ENCODE assay signal across 1 cellular context in the genomic region with DNA sequence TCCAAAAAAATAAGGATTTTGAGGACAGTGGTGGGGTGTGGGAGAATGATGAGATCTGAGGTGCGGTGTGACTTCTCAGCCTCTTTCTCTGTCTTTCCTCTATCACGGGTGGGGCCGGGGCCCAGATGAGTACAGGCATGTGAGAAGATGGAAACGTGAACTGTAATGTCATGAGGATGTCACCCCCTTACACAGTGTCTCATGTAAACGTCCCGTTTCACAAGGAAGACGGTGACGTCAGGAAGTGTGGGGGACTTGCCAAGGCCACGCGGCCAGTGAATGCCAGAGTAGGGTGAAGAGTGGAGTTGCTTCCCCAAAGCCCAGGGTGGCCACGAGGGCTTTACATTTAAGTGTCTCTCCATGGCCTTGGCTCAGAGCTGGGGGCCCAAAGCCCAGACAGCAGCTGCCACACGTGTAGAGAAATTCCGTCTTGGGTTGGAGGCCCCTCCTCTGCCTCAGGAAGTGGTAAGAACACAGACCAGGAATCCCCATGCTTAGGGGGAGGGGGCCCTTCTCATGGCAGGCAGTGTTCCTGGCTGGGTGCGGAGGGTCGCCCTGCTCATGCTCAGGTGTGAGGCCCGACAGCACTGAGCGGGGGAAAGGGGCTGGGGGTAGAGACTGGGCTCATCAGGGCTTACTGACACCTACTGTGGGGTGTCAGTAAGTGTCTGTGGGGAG.
TF ChIP-seq lines count a peak whose summit lies in the region.

No MANE protein-coding gene starts in this region.

TF ChIP-seq in K562, 482 proteins besides CTCF, POLR2A, EP300 and RAD21 (continued from another document):
- TF ChIP-seq MCM5 (IDR thresholded peaks at IDR 0.05; ENCODE audit: low read depth) (no peak), JUN (IDR thresholded peaks at IDR 0.05; ENCODE audit: borderline replicate concordance, low read depth, low read length) (no peak), JUN (CRISPR knock-in tag; IDR thresholded peaks at IDR 0.05; ENCODE audit: borderline replicate concordance) (no peak), ZNF778 (CRISPR knock-in tag; IDR thresholded peaks at IDR 0.05) (no peak), CBX5 (IDR thresholded peaks at IDR 0.05; ENCODE audit: borderline replicate concordance, low read depth) (no peak), ZNF75A (CRISPR knock-in tag; IDR thresholded peaks at IDR 0.05) (no peak), FOXK1 (CRISPR knock-in tag; IDR thresholded peaks at IDR 0.05; ENCODE audit: borderline replicate concordance) (no peak), HMG20B (CRISPR knock-in tag; IDR thresholded peaks at IDR 0.05) (no peak), ZNF668 (CRISPR knock-in tag; IDR thresholded peaks at IDR 0.05) (no peak), MCM2 (IDR thresholded peaks at IDR 0.05; ENCODE audit: low read depth) (no peak), ELF1 (tag; IDR thresholded peaks at IDR 0.05) (no peak), ZC3H4 (CRISPR knock-in tag; IDR thresholded peaks at IDR 0.05; ENCODE audit: borderline replicate concordance) (no peak), MTA2 (IDR thresholded peaks at IDR 0.05; ENCODE audit: low read depth) (no peak), ZNF253 (CRISPR knock-in tag; conservative IDR thresholded peaks at IDR 0.05) (no peak), RBM15 (IDR thresholded peaks at IDR 0.05; ENCODE audit: insufficient read depth, low read length) (no peak), CREM (IDR thresholded peaks at IDR 0.05; ENCODE audit: low read depth) (0 out of 2 replicates have a peak, but pooled peaks have one; percentile 30)
- TF ChIP-seq, protein P1, sequence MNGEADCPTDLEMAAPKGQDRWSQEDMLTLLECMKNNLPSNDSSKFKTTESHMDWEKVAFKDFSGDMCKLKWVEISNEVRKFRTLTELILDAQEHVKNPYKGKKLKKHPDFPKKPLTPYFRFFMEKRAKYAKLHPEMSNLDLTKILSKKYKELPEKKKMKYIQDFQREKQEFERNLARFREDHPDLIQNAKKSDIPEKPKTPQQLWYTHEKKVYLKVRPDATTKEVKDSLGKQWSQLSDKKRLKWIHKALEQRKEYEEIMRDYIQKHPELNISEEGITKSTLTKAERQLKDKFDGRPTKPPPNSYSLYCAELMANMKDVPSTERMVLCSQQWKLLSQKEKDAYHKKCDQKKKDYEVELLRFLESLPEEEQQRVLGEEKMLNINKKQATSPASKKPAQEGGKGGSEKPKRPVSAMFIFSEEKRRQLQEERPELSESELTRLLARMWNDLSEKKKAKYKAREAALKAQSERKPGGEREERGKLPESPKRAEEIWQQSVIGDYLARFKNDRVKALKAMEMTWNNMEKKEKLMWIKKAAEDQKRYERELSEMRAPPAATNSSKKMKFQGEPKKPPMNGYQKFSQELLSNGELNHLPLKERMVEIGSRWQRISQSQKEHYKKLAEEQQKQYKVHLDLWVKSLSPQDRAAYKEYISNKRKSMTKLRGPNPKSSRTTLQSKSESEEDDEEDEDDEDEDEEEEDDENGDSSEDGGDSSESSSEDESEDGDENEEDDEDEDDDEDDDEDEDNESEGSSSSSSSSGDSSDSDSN (IDR thresholded peaks at IDR 0.05; ENCODE audit: borderline replicate concordance in 1 of 2, low read depth in 2 of 2, low read length in 2 of 2) = no peak
- TF ChIP-seq, protein P2, sequence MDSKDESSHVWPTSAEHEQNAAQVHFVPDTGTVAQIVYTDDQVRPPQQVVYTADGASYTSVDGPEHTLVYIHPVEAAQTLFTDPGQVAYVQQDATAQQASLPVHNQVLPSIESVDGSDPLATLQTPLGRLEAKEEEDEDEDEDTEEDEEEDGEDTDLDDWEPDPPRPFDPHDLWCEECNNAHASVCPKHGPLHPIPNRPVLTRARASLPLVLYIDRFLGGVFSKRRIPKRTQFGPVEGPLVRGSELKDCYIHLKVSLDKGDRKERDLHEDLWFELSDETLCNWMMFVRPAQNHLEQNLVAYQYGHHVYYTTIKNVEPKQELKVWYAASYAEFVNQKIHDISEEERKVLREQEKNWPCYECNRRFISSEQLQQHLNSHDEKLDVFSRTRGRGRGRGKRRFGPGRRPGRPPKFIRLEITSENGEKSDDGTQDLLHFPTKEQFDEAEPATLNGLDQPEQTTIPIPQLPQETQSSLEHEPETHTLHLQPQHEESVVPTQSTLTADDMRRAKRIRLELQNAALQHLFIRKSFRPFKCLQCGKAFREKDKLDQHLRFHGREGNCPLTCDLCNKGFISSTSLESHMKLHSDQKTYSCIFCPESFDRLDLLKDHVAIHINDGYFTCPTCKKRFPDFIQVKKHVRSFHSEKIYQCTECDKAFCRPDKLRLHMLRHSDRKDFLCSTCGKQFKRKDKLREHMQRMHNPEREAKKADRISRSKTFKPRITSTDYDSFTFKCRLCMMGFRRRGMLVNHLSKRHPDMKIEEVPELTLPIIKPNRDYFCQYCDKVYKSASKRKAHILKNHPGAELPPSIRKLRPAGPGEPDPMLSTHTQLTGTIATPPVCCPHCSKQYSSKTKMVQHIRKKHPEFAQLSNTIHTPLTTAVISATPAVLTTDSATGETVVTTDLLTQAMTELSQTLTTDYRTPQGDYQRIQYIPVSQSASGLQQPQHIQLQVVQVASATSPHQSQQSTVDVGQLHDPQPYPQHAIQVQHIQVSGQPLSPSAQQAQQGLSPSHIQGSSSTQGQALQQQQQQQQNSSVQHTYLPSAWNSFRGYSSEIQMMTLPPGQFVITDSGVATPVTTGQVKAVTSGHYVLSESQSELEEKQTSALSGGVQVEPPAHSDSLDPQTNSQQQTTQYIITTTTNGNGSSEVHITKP (IDR thresholded peaks at IDR 0.05; ENCODE audit: partially characterized antibody) = peak; percentile 23
- TF ChIP-seq, protein P3, sequence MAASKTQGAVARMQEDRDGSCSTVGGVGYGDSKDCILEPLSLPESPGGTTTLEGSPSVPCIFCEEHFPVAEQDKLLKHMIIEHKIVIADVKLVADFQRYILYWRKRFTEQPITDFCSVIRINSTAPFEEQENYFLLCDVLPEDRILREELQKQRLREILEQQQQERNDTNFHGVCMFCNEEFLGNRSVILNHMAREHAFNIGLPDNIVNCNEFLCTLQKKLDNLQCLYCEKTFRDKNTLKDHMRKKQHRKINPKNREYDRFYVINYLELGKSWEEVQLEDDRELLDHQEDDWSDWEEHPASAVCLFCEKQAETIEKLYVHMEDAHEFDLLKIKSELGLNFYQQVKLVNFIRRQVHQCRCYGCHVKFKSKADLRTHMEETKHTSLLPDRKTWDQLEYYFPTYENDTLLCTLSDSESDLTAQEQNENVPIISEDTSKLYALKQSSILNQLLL (CRISPR knock-in tag; IDR thresholded peaks at IDR 0.05; ENCODE audit: borderline replicate concordance) = no peak
- TF ChIP-seq, protein P4, sequence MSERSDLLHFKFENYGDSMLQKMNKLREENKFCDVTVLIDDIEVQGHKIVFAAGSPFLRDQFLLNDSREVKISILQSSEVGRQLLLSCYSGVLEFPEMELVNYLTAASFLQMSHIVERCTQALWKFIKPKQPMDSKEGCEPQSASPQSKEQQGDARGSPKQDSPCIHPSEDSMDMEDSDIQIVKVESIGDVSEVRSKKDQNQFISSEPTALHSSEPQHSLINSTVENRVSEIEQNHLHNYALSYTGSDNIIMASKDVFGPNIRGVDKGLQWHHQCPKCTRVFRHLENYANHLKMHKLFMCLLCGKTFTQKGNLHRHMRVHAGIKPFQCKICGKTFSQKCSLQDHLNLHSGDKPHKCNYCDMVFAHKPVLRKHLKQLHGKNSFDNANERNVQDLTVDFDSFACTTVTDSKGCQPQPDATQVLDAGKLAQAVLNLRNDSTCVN (CRISPR knock-in tag; IDR thresholded peaks at IDR 0.05) = no peak
- TF ChIP-seq, protein P5, sequence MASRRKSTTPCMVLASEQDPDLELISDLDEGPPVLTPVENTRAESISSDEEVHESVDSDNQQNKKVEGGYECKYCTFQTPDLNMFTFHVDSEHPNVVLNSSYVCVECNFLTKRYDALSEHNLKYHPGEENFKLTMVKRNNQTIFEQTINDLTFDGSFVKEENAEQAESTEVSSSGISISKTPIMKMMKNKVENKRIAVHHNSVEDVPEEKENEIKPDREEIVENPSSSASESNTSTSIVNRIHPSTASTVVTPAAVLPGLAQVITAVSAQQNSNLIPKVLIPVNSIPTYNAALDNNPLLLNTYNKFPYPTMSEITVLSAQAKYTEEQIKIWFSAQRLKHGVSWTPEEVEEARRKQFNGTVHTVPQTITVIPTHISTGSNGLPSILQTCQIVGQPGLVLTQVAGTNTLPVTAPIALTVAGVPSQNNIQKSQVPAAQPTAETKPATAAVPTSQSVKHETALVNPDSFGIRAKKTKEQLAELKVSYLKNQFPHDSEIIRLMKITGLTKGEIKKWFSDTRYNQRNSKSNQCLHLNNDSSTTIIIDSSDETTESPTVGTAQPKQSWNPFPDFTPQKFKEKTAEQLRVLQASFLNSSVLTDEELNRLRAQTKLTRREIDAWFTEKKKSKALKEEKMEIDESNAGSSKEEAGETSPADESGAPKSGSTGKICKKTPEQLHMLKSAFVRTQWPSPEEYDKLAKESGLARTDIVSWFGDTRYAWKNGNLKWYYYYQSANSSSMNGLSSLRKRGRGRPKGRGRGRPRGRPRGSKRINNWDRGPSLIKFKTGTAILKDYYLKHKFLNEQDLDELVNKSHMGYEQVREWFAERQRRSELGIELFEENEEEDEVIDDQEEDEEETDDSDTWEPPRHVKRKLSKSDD (conservative IDR thresholded peaks at IDR 0.05; ENCODE audit: low read length) = no peak
- TF ChIP-seq, protein P6, sequence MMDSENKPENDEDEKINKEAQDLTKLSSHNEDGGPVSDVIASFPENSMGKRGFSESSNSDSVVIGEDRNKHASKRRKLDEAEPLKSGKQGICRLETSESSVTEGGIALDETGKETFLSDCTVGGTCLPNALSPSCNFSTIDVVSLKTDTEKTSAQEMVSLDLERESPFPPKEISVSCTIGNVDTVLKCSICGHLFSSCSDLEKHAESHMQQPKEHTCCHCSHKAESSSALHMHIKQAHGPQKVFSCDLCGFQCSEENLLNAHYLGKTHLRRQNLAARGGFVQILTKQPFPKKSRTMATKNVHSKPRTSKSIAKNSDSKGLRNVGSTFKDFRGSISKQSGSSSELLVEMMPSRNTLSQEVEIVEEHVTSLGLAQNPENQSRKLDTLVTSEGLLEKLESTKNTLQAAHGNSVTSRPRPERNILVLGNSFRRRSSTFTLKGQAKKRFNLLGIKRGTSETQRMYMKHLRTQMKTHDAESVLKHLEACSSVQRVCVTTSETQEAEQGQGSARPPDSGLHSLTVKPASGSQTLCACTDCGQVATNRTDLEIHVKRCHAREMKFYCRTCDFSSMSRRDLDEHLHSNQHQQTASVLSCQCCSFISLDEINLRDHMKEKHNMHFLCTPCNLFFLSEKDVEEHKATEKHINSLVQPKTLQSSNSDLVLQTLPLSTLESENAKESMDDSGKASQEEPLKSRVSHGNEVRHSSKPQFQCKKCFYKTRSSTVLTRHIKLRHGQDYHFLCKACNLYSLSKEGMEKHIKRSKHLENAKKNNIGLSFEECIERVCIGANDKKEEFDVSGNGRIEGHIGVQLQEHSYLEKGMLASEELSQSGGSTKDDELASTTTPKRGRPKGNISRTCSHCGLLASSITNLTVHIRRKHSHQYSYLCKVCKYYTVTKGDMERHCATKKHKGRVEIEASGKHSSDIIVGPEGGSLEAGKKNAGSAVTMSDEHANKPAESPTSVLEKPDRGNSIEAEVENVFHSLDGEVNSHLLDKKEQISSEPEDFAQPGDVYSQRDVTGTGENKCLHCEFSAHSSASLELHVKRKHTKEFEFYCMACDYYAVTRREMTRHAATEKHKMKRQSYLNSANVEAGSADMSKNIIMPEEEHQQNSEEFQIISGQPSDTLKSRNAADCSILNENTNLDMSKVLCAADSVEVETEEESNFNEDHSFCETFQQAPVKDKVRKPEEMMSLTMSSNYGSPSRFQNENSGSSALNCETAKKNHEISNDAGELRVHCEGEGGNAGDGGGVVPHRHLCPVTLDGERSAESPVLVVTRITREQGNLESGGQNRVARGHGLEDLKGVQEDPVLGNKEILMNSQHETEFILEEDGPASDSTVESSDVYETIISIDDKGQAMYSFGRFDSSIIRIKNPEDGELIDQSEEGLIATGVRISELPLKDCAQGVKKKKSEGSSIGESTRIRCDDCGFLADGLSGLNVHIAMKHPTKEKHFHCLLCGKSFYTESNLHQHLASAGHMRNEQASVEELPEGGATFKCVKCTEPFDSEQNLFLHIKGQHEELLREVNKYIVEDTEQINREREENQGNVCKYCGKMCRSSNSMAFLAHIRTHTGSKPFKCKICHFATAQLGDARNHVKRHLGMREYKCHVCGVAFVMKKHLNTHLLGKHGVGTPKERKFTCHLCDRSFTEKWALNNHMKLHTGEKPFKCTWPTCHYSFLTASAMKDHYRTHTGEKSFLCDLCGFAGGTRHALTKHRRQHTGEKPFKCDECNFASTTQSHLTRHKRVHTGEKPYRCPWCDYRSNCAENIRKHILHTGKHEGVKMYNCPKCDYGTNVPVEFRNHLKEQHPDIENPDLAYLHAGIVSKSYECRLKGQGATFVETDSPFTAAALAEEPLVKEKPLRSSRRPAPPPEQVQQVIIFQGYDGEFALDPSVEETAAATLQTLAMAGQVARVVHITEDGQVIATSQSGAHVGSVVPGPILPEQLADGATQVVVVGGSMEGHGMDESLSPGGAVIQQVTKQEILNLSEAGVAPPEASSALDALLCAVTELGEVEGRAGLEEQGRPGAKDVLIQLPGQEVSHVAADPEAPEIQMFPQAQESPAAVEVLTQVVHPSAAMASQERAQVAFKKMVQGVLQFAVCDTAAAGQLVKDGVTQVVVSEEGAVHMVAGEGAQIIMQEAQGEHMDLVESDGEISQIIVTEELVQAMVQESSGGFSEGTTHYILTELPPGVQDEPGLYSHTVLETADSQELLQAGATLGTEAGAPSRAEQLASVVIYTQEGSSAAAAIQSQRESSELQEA (IDR thresholded peaks at IDR 0.05; ENCODE audit: low read depth) = no peak
- TF ChIP-seq, protein P7, sequence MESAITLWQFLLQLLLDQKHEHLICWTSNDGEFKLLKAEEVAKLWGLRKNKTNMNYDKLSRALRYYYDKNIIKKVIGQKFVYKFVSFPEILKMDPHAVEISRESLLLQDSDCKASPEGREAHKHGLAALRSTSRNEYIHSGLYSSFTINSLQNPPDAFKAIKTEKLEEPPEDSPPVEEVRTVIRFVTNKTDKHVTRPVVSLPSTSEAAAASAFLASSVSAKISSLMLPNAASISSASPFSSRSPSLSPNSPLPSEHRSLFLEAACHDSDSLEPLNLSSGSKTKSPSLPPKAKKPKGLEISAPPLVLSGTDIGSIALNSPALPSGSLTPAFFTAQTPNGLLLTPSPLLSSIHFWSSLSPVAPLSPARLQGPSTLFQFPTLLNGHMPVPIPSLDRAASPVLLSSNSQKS (CRISPR knock-in tag; IDR thresholded peaks at IDR 0.05) = no peak
- TF ChIP-seq, protein P8, sequence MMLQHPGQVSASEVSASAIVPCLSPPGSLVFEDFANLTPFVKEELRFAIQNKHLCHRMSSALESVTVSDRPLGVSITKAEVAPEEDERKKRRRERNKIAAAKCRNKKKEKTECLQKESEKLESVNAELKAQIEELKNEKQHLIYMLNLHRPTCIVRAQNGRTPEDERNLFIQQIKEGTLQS (IDR thresholded peaks at IDR 0.05) = no peak
- TF ChIP-seq, protein P8 (CRISPR knock-in tag; conservative IDR thresholded peaks at IDR 0.05) = no peak
